In genomic region chr10:33661580-33662269, GRCh38 we compare ENCODE assay signal across 1 cellular context.
TF ChIP-seq lines count a peak whose summit lies in the region.

No MANE protein-coding gene starts in this region.

TF ChIP-seq in HepG2, 621 proteins besides CTCF, POLR2A, EP300 and RAD21 (continued from another document and continues in another):
- TF ChIP-seq TERF1 (CRISPR knock-in tag; IDR thresholded peaks at IDR 0.05) = no peak
- TF ChIP-seq MBD4 (IDR thresholded peaks at IDR 0.05; ENCODE audit: borderline replicate concordance, low read length) = no peak
- no peak for TF ChIP-seq HNRNPL (IDR thresholded peaks at IDR 0.05; ENCODE audit: low read depth, low read length)
- TF ChIP-seq ZBTB1 (CRISPR knock-in tag; IDR thresholded peaks at IDR 0.05; ENCODE audit: borderline replicate concordance) = no peak
- no peak for TF ChIP-seq POLR2G (IDR thresholded peaks at IDR 0.05; ENCODE audit: low read depth, low read length)
- no peak for TF ChIP-seq ARHGAP35 (CRISPR knock-in tag; IDR thresholded peaks at IDR 0.05; ENCODE audit: borderline replicate concordance)
- TF ChIP-seq NR1H2 (CRISPR knock-in tag; IDR thresholded peaks at IDR 0.05; ENCODE audit: borderline replicate concordance, low read depth) = no peak
- no peak for TF ChIP-seq AHR (CRISPR knock-in tag; IDR thresholded peaks at IDR 0.05)
- TF ChIP-seq ZNF782 (CRISPR knock-in tag; IDR thresholded peaks at IDR 0.05; ENCODE audit: borderline replicate concordance) = no peak
- TF ChIP-seq ZFY (CRISPR knock-in tag; IDR thresholded peaks at IDR 0.05) = no peak
- TF ChIP-seq ZFP36L2 (CRISPR knock-in tag; IDR thresholded peaks at IDR 0.05) = no peak
- no peak for TF ChIP-seq ZNF160 (CRISPR knock-in tag; IDR thresholded peaks at IDR 0.05)
- no peak for TF ChIP-seq TAF1 (CRISPR knock-in tag; IDR thresholded peaks at IDR 0.05)
- no peak for TF ChIP-seq TBP (CRISPR knock-in tag; IDR thresholded peaks at IDR 0.05)
- TF ChIP-seq, protein P1, sequence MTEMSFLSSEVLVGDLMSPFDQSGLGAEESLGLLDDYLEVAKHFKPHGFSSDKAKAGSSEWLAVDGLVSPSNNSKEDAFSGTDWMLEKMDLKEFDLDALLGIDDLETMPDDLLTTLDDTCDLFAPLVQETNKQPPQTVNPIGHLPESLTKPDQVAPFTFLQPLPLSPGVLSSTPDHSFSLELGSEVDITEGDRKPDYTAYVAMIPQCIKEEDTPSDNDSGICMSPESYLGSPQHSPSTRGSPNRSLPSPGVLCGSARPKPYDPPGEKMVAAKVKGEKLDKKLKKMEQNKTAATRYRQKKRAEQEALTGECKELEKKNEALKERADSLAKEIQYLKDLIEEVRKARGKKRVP (CRISPR knock-in tag; IDR thresholded peaks at IDR 0.05) = no peak
- peak in 1 of 2 experiments; percentile 57; a peak in 1 of 4 replicates for TF ChIP-seq NR2F1 (CRISPR knock-in tag; IDR thresholded peaks at IDR 0.05)
- TF ChIP-seq DNMT3B (CRISPR knock-in tag; conservative IDR thresholded peaks at IDR 0.05) = no peak
- no peak for TF ChIP-seq ZNF543 (CRISPR knock-in tag; IDR thresholded peaks at IDR 0.05)
- no peak for TF ChIP-seq HNRNPK (IDR thresholded peaks at IDR 0.05; ENCODE audit: low read depth, low read length, poor library complexity, severe bottlenecking)
- TF ChIP-seq PHF20 (CRISPR knock-in tag; IDR thresholded peaks at IDR 0.05) = no peak
- no peak for TF ChIP-seq NCOA1 (CRISPR knock-in tag; IDR thresholded peaks at IDR 0.05)
- no peak; the same call in 1 of the 2 replicates for TF ChIP-seq HNF1A (IDR thresholded peaks at IDR 0.05; ENCODE audit: low read depth)
- no peak for TF ChIP-seq HNF1A (CRISPR knock-in tag; IDR thresholded peaks at IDR 0.05; ENCODE audit: borderline replicate concordance)
- peak; percentile 39; the same call in 1 of the 2 replicates for TF ChIP-seq SIX1 (CRISPR knock-in tag; IDR thresholded peaks at IDR 0.05; ENCODE audit: borderline replicate concordance)
- TF ChIP-seq ZNF850 (CRISPR knock-in tag; conservative IDR thresholded peaks at IDR 0.05) = no peak
- no peak for TF ChIP-seq ZFP62 (CRISPR knock-in tag; IDR thresholded peaks at IDR 0.05)
- TF ChIP-seq AFF4 (CRISPR knock-in tag; IDR thresholded peaks at IDR 0.05) = no peak
- TF ChIP-seq, protein P2, sequence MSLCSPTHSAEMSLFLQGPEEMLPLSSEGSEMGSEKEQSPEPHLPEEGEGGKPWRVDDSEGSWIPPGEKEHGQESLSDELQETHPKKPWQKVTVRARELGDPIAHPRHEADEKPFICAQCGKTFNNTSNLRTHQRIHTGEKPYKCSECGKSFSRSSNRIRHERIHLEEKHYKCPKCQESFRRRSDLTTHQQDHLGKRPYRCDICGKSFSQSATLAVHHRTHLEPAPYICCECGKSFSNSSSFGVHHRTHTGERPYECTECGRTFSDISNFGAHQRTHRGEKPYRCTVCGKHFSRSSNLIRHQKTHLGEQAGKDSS (CRISPR knock-in tag; IDR thresholded peaks at IDR 0.05; ENCODE audit: borderline replicate concordance, low read depth) = no peak
- no peak for TF ChIP-seq YEATS4 (CRISPR knock-in tag; IDR thresholded peaks at IDR 0.05; ENCODE audit: borderline replicate concordance)
- no peak for TF ChIP-seq ZNF20 (CRISPR knock-in tag; IDR thresholded peaks at IDR 0.05)
- TF ChIP-seq SALL1 (CRISPR knock-in tag; IDR thresholded peaks at IDR 0.05) = peak; percentile 81
- TF ChIP-seq, protein P3, sequence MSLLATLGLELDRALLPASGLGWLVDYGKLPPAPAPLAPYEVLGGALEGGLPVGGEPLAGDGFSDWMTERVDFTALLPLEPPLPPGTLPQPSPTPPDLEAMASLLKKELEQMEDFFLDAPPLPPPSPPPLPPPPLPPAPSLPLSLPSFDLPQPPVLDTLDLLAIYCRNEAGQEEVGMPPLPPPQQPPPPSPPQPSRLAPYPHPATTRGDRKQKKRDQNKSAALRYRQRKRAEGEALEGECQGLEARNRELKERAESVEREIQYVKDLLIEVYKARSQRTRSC (CRISPR knock-in tag; IDR thresholded peaks at IDR 0.05; ENCODE audit: low read depth) = no peak
- no peak for TF ChIP-seq POGK (CRISPR knock-in tag; conservative IDR thresholded peaks at IDR 0.05)
- no peak for TF ChIP-seq BRCA1 (CRISPR knock-in tag; IDR thresholded peaks at IDR 0.05)
- no peak for TF ChIP-seq NCOR1 (IDR thresholded peaks at IDR 0.05; ENCODE audit: borderline replicate concordance, low read length)
- no peak for TF ChIP-seq ZNF768 (CRISPR knock-in tag; IDR thresholded peaks at IDR 0.05)
- TF ChIP-seq ZNF337 (CRISPR knock-in tag; IDR thresholded peaks at IDR 0.05; ENCODE audit: borderline replicate concordance, low read depth) = no peak
- TF ChIP-seq TCF7 (IDR thresholded peaks at IDR 0.05; ENCODE audit: low read depth) = peak; percentile 48; the same call in 1 of the 2 replicates
- TF ChIP-seq HBP1 (CRISPR knock-in tag; IDR thresholded peaks at IDR 0.05; ENCODE audit: low read depth) = no peak
- TF ChIP-seq NFE2L1 (CRISPR knock-in tag; IDR thresholded peaks at IDR 0.05; ENCODE audit: borderline replicate concordance) = no peak
- TF ChIP-seq ZSCAN22 (CRISPR knock-in tag; IDR thresholded peaks at IDR 0.05) = no peak
- TF ChIP-seq, protein P4, sequence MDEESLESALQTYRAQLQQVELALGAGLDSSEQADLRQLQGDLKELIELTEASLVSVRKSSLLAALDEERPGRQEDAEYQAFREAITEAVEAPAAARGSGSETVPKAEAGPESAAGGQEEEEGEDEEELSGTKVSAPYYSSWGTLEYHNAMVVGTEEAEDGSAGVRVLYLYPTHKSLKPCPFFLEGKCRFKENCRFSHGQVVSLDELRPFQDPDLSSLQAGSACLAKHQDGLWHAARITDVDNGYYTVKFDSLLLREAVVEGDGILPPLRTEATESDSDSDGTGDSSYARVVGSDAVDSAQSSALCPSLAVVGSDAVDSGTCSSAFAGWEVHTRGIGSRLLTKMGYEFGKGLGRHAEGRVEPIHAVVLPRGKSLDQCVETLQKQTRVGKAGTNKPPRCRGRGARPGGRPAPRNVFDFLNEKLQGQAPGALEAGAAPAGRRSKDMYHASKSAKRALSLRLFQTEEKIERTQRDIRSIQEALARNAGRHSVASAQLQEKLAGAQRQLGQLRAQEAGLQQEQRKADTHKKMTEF (CRISPR knock-in tag; IDR thresholded peaks at IDR 0.05) = peak; percentile 59; the same call in 1 of the 2 replicates
- TF ChIP-seq ZNF33B (CRISPR knock-in tag; IDR thresholded peaks at IDR 0.05) = no peak
- no peak for TF ChIP-seq MAFK (conservative IDR thresholded peaks at IDR 0.05 in 1 of 2, IDR thresholded peaks at IDR 0.05 in 1 of 2; ENCODE audit: low read length in 2 of 2)
